In the genomic region with DNA sequence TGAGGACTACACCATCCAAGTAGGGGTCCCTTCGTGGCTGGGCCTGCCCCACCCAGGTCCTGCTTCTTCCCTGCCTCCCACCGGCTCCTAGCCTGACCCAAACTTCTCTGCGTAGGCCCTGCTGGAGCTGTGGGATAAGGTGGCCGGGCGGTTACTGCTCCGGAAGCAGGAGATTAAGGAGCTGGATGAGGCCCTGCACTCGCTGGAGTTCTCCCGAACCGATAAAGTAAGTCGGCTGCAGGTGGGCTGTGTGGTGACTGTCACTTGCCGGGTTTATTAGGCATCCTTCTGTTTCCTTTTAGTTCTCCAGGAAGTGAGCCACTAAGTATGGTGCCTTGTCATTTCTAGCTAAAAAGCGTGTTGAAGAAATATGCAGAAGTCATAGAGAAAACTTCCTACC, we compare ENCODE assay signal across 29 cellular contexts.
"Had no signal": no experiment of that assay in that cellular context is flagged by ENCODE, and none has a peak within 500 bp of the region (broad histone marks: within the 10 kb centered on the region; RNA-seq: fewer than 3 reads in every experiment).

No MANE protein-coding gene starts in this region.

- H3K27me3 ChIP-seq: colonic mucosa, dorsolateral prefrontal cortex, esophagus muscularis mucosa, esophagus squamous epithelium, foreskin keratinocyte, gastrocnemius medialis, gastroesophageal sphincter, heart left ventricle, heart right ventricle had no signal

- H3K9me3 ChIP-seq: colonic mucosa, esophagus muscularis mucosa, esophagus squamous epithelium, gastrocnemius medialis, gastroesophageal sphincter, heart left ventricle, heart right ventricle had no signal

- FAIRE-seq: colon, endometrium, endothelial cell of umbilical vein, frontal cortex had no signal

- H3K27ac Mint-ChIP-seq: dendritic cell treated with granulocyte-macrophage colony-stimulating factor and Interleukin-4, amounts not matched to agents 40 ng/mL and 50 ng/mL, for 4 days; effector memory CD8-positive, alpha-beta T cell; endodermal cell had no signal

- H3K4me3 Mint-ChIP-seq: dendritic cell treated with granulocyte-macrophage colony-stimulating factor and Interleukin-4, amounts not matched to agents 40 ng/mL and 50 ng/mL, for 4 days; effector memory CD8-positive, alpha-beta T cell; endodermal cell had no signal

- H3K36me3 ChIP-seq: colonic mucosa had no signal

- H3K4me1 ChIP-seq: colonic mucosa, esophagus muscularis mucosa, esophagus squamous epithelium, foreskin keratinocyte, gastrocnemius medialis, gastroesophageal sphincter, heart left ventricle, heart right ventricle had no signal

- H3K27ac ChIP-seq: colonic mucosa, coronary artery, epithelial cell of prostate, esophagus muscularis mucosa, esophagus squamous epithelium, foreskin keratinocyte, gastrocnemius medialis, gastroesophageal sphincter, heart left ventricle, heart right ventricle had no signal

- H3K4me3 ChIP-seq: colonic mucosa, coronary artery, dorsolateral prefrontal cortex, esophagus muscularis mucosa, esophagus squamous epithelium, gastrocnemius medialis, gastroesophageal sphincter, heart left ventricle, heart right ventricle had no signal

- ATAC-seq: effector memory CD8-positive, alpha-beta T cell; esophagus mucosa; foreskin keratinocyte; gastrocnemius medialis; gastroesophageal sphincter; heart right ventricle had no signal

- H3K9me3 Mint-ChIP-seq: dendritic cell treated with granulocyte-macrophage colony-stimulating factor and Interleukin-4, amounts not matched to agents 40 ng/mL and 50 ng/mL, for 4 days; effector memory CD8-positive, alpha-beta T cell; endodermal cell had no signal

- H3K27me3 Mint-ChIP-seq: dendritic cell treated with granulocyte-macrophage colony-stimulating factor and Interleukin-4, amounts not matched to agents 40 ng/mL and 50 ng/mL, for 4 days; effector memory CD8-positive, alpha-beta T cell had no signal

- DNase-seq: colonic mucosa; cortex of kidney; dermis blood vessel endothelial cell; dorsolateral prefrontal cortex; effector CD4-positive, alpha-beta T cell; effector CD8-positive, alpha-beta T cell; effector memory CD4-positive, alpha-beta T cell; effector memory CD8-positive, alpha-beta T cell; endodermal cell; erythroblast; esophagus squamous epithelium; foreskin fibroblast; foreskin keratinocyte; foreskin melanocyte; gastrocnemius medialis; glutamatergic neuron; head of caudate nucleus; heart left ventricle; heart right ventricle had no signal
